Comparison of ENCODE assay signal across 25 cellular contexts in genomic region chr13:75556961-75557360, GRCh38.
"Had no signal": no experiment of that assay in that cellular context is flagged by ENCODE, and none has a peak within 500 bp of the region (broad histone marks: within the 10 kb centered on the region; RNA-seq: fewer than 3 reads in every experiment).

No MANE protein-coding gene starts in this region.

- H3K79me2 ChIP-seq: parathyroid adenoma had no signal

- H3K27me3 Mint-ChIP-seq: memory B cell; naive thymus-derived CD4-positive, alpha-beta T cell; natural killer cell treated with Interleukin-12 subunit alpha and Interleukin-12 subunit beta and Interleukin-15 and Interleukin-18, amount 100 ng/mL, for 72 hours; progenitor cell of endocrine pancreas; stimulated activated naive CD8-positive, alpha-beta T cell treated with anti-CD3 and anti-CD28 coated beads, Interleukin-15, amount 100 ng/mL, for 72 hours had no signal

- H3K27ac ChIP-seq: hepatocyte, left ventricle myocardium inferior, parathyroid adenoma, right atrium auricular region, skin epidermis, tibial nerve, upper lobe of left lung, vagina had no signal

- DNase-seq: islet precursor cell; left ventricle myocardium inferior; midbrain; mucosa of descending colon; naive thymus-derived CD4-positive, alpha-beta T cell; nucleus accumbens; stimulated activated CD4-positive, alpha-beta T cell treated with anti-CD3 and anti-CD28 coated beads, Interleukin-12 subunit alpha, Interleukin-12 subunit beta, amount 100 ng/mL, for 4 hours; stimulated activated CD4-positive, alpha-beta T cell treated with anti-CD3 and anti-CD28 coated beads, Interleukin-15, amount 100 ng/mL, for 24 hours; stimulated activated CD4-positive, alpha-beta T cell treated with anti-CD3 and anti-CD28 coated beads, Interleukin-2, amount 100 ng/mL, for 24 hours; stimulated activated CD4-positive, alpha-beta T cell treated with anti-CD3 and anti-CD28 coated beads, Interleukin-4, amount 100 ng/mL, for 1 hour; stimulated activated naive CD4-positive, alpha-beta T cell treated with Interleukin-2 at 50 U/mL for 16 hours; stimulated activated naive CD8-positive, alpha-beta T cell treated with anti-CD3 and anti-CD28 coated beads, Interleukin-15, amount 100 ng/mL, for 72 hours; substantia nigra; upper lobe of left lung had no signal

- H3K27me3 ChIP-seq: hepatocyte, right atrium auricular region, tibial nerve, upper lobe of left lung, vagina had no signal

- H3K9ac ChIP-seq: parathyroid adenoma had no signal

- H3K9me3 ChIP-seq: left ventricle myocardium inferior, mucosa of descending colon, right atrium auricular region, tibial nerve, upper lobe of left lung, vagina had no signal

- ATAC-seq: mucosa of descending colon; naive thymus-derived CD4-positive, alpha-beta T cell; natural killer cell treated with Interleukin-12 subunit alpha and Interleukin-12 subunit beta and Interleukin-15 and Interleukin-18, amount 100 ng/mL, for 72 hours; sciatic nerve; stimulated activated naive CD8-positive, alpha-beta T cell treated with anti-CD3 and anti-CD28 coated beads, Interleukin-15, amount 100 ng/mL, for 72 hours had no signal

- H3K9me3 Mint-ChIP-seq: memory B cell; naive thymus-derived CD4-positive, alpha-beta T cell; stimulated activated naive CD8-positive, alpha-beta T cell treated with anti-CD3 and anti-CD28 coated beads, Interleukin-15, amount 100 ng/mL, for 72 hours had no signal

- H3K36me3 ChIP-seq: right atrium auricular region had no signal

- H3K27ac Mint-ChIP-seq: memory B cell; natural killer cell treated with Interleukin-12 subunit alpha and Interleukin-12 subunit beta and Interleukin-15 and Interleukin-18, amount 100 ng/mL, for 72 hours; progenitor cell of endocrine pancreas; stimulated activated naive CD8-positive, alpha-beta T cell treated with anti-CD3 and anti-CD28 coated beads, Interleukin-15, amount 100 ng/mL, for 72 hours had no signal

- H3K4me1 ChIP-seq: parathyroid adenoma, upper lobe of left lung, vagina had no signal

- H2AFZ ChIP-seq: hepatocyte, parathyroid adenoma had no signal

- H3K4me3 Mint-ChIP-seq: memory B cell; natural killer cell treated with Interleukin-12 subunit alpha and Interleukin-12 subunit beta and Interleukin-15 and Interleukin-18, amount 100 ng/mL, for 72 hours; stimulated activated naive CD8-positive, alpha-beta T cell treated with anti-CD3 and anti-CD28 coated beads, Interleukin-15, amount 100 ng/mL, for 72 hours had no signal

- H3K4me2 ChIP-seq: hepatocyte had no signal

- H3K4me3 ChIP-seq: hepatocyte, left ventricle myocardium inferior, lung, mucosa of descending colon, right atrium auricular region, skin epidermis, tibial nerve, upper lobe of left lung, vagina had no signal
